In genomic region chr14:54946500-54946899, GRCh38 we compare ENCODE assay signal across 7 cellular contexts.
"Had no signal": no experiment of that assay in that cellular context is flagged by ENCODE, and none has a peak within 500 bp of the region (broad histone marks: within the 10 kb centered on the region; RNA-seq: fewer than 3 reads in every experiment).

No MANE protein-coding gene starts in this region.

- DNase-seq: GOT3, H7, HFFc6, KBM-7 had no signal

- H3K4me3 Mint-ChIP-seq: HFFc6 had no signal

- H3K9ac ChIP-seq: GM23248 had no signal

- H3K27ac Mint-ChIP-seq: HFFc6 had no signal

- H3K9me3 ChIP-seq: HAP-1 had no signal

- H2AFZ ChIP-seq: GM23248 had no signal

- H3K9me3 Mint-ChIP-seq: HFFc6 had no signal

- H3K27ac ChIP-seq: GM23248 had no signal

- ATAC-seq: HCT116 had no signal

- H3K4me3 ChIP-seq: GM23248, HAP-1 had no signal
